Comparison of ENCODE assay signal across 26 cellular contexts in the genomic region with DNA sequence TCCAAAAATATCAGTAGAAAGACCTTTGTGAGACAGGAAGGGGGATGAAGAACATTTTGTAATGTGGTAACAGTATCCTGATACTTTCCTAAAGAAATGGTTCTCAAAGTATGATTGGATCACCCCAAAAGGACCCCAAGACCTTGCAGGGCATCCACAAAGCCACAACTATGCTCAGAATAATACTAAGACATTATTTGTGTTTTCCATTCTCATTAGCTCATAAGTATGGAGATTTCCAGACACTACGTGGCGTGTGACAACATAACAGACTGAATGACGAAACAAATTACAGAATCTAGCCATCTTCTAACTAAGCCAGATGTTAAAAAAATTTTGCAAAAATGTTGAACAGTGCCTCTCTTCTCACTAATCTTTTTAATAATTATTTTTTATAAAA.
"Had no signal": no experiment of that assay in that cellular context is flagged by ENCODE, and none has a peak within 500 bp of the region (broad histone marks: within the 10 kb centered on the region; RNA-seq: fewer than 3 reads in every experiment).

No MANE protein-coding gene starts in this region.

- H3K27ac ChIP-seq: body of pancreas, coronary artery, foreskin keratinocyte, hepatocyte, SK-N-MC, skin epidermis, suprapubic skin, upper lobe of left lung had no signal

- H3K9me3 Mint-ChIP-seq: activated CD4-positive, alpha-beta memory T cell treated with anti-CD3 and anti-CD28 coated beads for 36 hours; activated naive CD4-positive, alpha-beta T cell treated with anti-CD3 and anti-CD28 coated beads, Interleukin-2, amount 50 U/mL, for 72 hours; nephron; stimulated activated naive CD8-positive, alpha-beta T cell treated with anti-CD3 and anti-CD28 coated beads, Interleukin-15, Interleukin-2, amounts not matched to agents 100 ng/mL and 50 ng/mL, for 24 hours had no signal

- H3K9me3 ChIP-seq: body of pancreas, suprapubic skin, upper lobe of left lung had no signal

- DNase-seq: activated B cell treated with CpG ODN at 0.5 μM for 24 hours; activated CD4-positive, alpha-beta memory T cell treated with anti-CD3 and anti-CD28 coated beads for 36 hours; activated CD4-positive, alpha-beta T cell treated with anti-CD3 and anti-CD28 coated beads for 4 hours; activated gamma-delta T cell treated with Interleukin-2 at 50 U/mL for 16 hours; activated T-cell treated with anti-CD3 and anti-CD28 coated beads for 4 hours; amniotic stem cell; body of pancreas; central memory CD4-positive, alpha-beta T cell; erythroblast; foreskin keratinocyte; left cardiac atrium; occipital lobe; stimulated activated CD4-positive, alpha-beta T cell treated with anti-CD3 and anti-CD28 coated beads, Interleukin-15, amount 100 ng/mL, for 24 hours; stimulated activated CD4-positive, alpha-beta T cell treated with anti-CD3 and anti-CD28 coated beads, Interleukin-2, amount 100 ng/mL, for 48 hours; upper lobe of left lung had no signal

- ATAC-seq: activated naive CD4-positive, alpha-beta T cell treated with anti-CD3 and anti-CD28 coated beads, Interleukin-2, amount 50 U/mL, for 72 hours; body of pancreas; foreskin keratinocyte; left cardiac atrium had no signal

- H3K36me3 ChIP-seq: upper lobe of left lung had no signal

- H3K79me2 ChIP-seq: hepatocyte had no signal

- H3K4me2 ChIP-seq: hepatocyte had no signal

- H3K4me3 ChIP-seq: body of pancreas, coronary artery, hepatocyte, SK-N-MC, skin epidermis, suprapubic skin, upper lobe of left lung had no signal

- H3K27me3 ChIP-seq: body of pancreas, foreskin keratinocyte, hepatocyte, suprapubic skin, upper lobe of left lung had no signal

- H3K27ac Mint-ChIP-seq: activated B cell treated with CpG ODN at 0.5 μM for 24 hours; activated CD4-positive, alpha-beta memory T cell treated with anti-CD3 and anti-CD28 coated beads for 36 hours; activated naive CD4-positive, alpha-beta T cell treated with anti-CD3 and anti-CD28 coated beads, Interleukin-2, amount 50 U/mL, for 72 hours; activated T-helper 1 cell treated with anti-CD3 and anti-CD28 coated beads, Interleukin-12 subunit alpha, Interleukin-12 subunit beta, Interleukin-2, Interleukin-4 antibody, amounts not matched to agents 30 ng/mL and 10 ng/mL and 1 ng/mL, durations not matched to agents 14 hours and 24 hours and 36 hours; nephron; progenitor cell of endocrine pancreas; stimulated activated naive CD8-positive, alpha-beta T cell treated with anti-CD3 and anti-CD28 coated beads, Interleukin-15, Interleukin-2, amounts not matched to agents 100 ng/mL and 50 ng/mL, for 24 hours; T-helper 2 cell treated with Interferon-gamma antibody and Interleukin-4, amounts not matched to agents 5 μg/mL and 100 μg/mL, for 36 hours had no signal

- H2AFZ ChIP-seq: hepatocyte had no signal

- H3K27me3 Mint-ChIP-seq: activated B cell treated with CpG ODN at 0.5 μM for 24 hours; activated CD4-positive, alpha-beta memory T cell treated with anti-CD3 and anti-CD28 coated beads for 36 hours; progenitor cell of endocrine pancreas; stimulated activated naive CD8-positive, alpha-beta T cell treated with anti-CD3 and anti-CD28 coated beads, Interleukin-15, Interleukin-2, amounts not matched to agents 100 ng/mL and 50 ng/mL, for 24 hours had no signal

- H3K4me1 ChIP-seq: body of pancreas, suprapubic skin had no signal

- H3K4me3 Mint-ChIP-seq: activated B cell treated with CpG ODN at 0.5 μM for 24 hours; activated CD4-positive, alpha-beta memory T cell treated with anti-CD3 and anti-CD28 coated beads for 36 hours; activated T-helper 1 cell treated with anti-CD3 and anti-CD28 coated beads, Interleukin-12 subunit alpha, Interleukin-12 subunit beta, Interleukin-2, Interleukin-4 antibody, amounts not matched to agents 30 ng/mL and 10 ng/mL and 1 ng/mL, durations not matched to agents 14 hours and 24 hours and 36 hours; nephron; stimulated activated naive CD8-positive, alpha-beta T cell treated with anti-CD3 and anti-CD28 coated beads, Interleukin-15, Interleukin-2, amounts not matched to agents 100 ng/mL and 50 ng/mL, for 24 hours; T-helper 2 cell treated with Interferon-gamma antibody and Interleukin-4, amounts not matched to agents 5 μg/mL and 100 μg/mL, for 36 hours had no signal

- H3K4me1 Mint-ChIP-seq: activated B cell treated with CpG ODN at 0.5 μM for 24 hours had no signal
